14 cellular contexts compared by ENCODE assay signal in genomic region chr7:135232720-135233119, GRCh38. TPM values are rescaled to one million over a fixed set of nuclear protein-coding genes. Genes with fewer than 3 reads are reported as not detected.
DNase-seq lines count a peak whose midpoint lies in the region; ATAC-seq and TF ChIP-seq lines count a peak whose summit lies in the region.
"Had no signal": no experiment of that assay in that cellular context is flagged by ENCODE, and none has a peak within 500 bp of the region (broad histone marks: within the 10 kb centered on the region; RNA-seq: fewer than 3 reads in every experiment).

No MANE protein-coding gene starts in this region.

- no peak for ATAC-seq in activated CD4-positive, CD25-positive, alpha-beta regulatory T cell treated with anti-CD3 and anti-CD28 coated beads, Interleukin-2, amount 50 U/mL, for 24 hours
- no peak for ATAC-seq in left colon
- ATAC-seq: heart right ventricle had no signal

- H3K27ac Mint-ChIP-seq in H9 = no peak overlapping the region
- H3K27ac Mint-ChIP-seq: activated naive CD8-positive, alpha-beta T cell treated with anti-CD3 and anti-CD28 coated beads, Interleukin-2, amount 10 ng/mL, durations not matched to agents 7 days and 5 days; dendritic cell treated with granulocyte-macrophage colony-stimulating factor and Interleukin-4, amounts not matched to agents 40 ng/mL and 50 ng/mL, for 4 days had no signal

- TF ChIP-seq CTCF in H9 (conservative IDR thresholded peaks at IDR 0.05) = peak; percentile 68

- H3K9me3 Mint-ChIP-seq in H9 = no peaks in the 10 kb centered on the region
- H3K9me3 Mint-ChIP-seq: activated naive CD8-positive, alpha-beta T cell treated with anti-CD3 and anti-CD28 coated beads, Interleukin-2, amount 10 ng/mL, durations not matched to agents 7 days and 5 days had no signal

- no peak overlapping the region for H3K14ac ChIP-seq in H9 (ENCODE audit: insufficient read depth, low read length)

- no peak overlapping the region for H2BK20ac ChIP-seq in H9 (ENCODE audit: low read depth, low read length, poor library complexity, severe bottlenecking)

- H3K23me2 ChIP-seq in H9 (ENCODE audit: insufficient read length, low read depth, low read length, poor library complexity, severe bottlenecking) = no peaks in the 10 kb centered on the region

- no CpG with 5 or more reads among the region's 13 CpGs for WGBS in H9 (ENCODE audit: extremely low coverage, insufficient read length, low lambda C conversion rate)

- no peak overlapping the region for H3K4me3 ChIP-seq in SJCRH30
- H3K4me3 ChIP-seq: heart right ventricle had no signal

- no peaks in the 10 kb centered on the region for H3K79me1 ChIP-seq in H9 (ENCODE audit: insufficient read depth, low read depth, low read length, poor library complexity, severe bottlenecking)

- no peaks in the 10 kb centered on the region for H4K20me1 ChIP-seq in H9 (ENCODE audit: control insufficient read depth, insufficient read depth, insufficient read length)

- H3K27ac ChIP-seq in H9 (ENCODE audit: insufficient read length, low read depth, low read length) (no peak overlapping the region), SJCRH30 (no peak overlapping the region)
- H3K27ac ChIP-seq: heart right ventricle had no signal

- H4K5ac ChIP-seq in H9 (ENCODE audit: insufficient read length, low read depth, low read length) = no peak overlapping the region

- H3K9me3 ChIP-seq in H9 (ENCODE audit: control insufficient read depth, low read depth, low read length) (no peaks in the 10 kb centered on the region), SJCRH30 (replicated peaks) (no peaks in the 10 kb centered on the region)
- H3K9me3 ChIP-seq: heart right ventricle had no signal

- no peak overlapping the region for H3K4me3 Mint-ChIP-seq in H9
- H3K4me3 Mint-ChIP-seq: activated naive CD8-positive, alpha-beta T cell treated with anti-CD3 and anti-CD28 coated beads, Interleukin-2, amount 10 ng/mL, durations not matched to agents 7 days and 5 days; dendritic cell treated with granulocyte-macrophage colony-stimulating factor and Interleukin-4, amounts not matched to agents 40 ng/mL and 50 ng/mL, for 4 days had no signal

- intact Hi-C loops in left colon (cut with DNase I, micrococcal nuclease) = no loop called here

- no peaks in the 10 kb centered on the region for H3K27me3 ChIP-seq in H9 (ENCODE audit: insufficient read depth, low read length)
- no peaks in the 10 kb centered on the region for H3K27me3 ChIP-seq in SJCRH30
- H3K27me3 ChIP-seq: heart right ventricle had no signal

- H3K9ac ChIP-seq in H9 (ENCODE audit: extremely low read depth, insufficient read length, low read length) = no peak overlapping the region

- H3K36me3 Mint-ChIP-seq in H9 (ENCODE audit: insufficient read depth in 1 of 3, low read depth in 3 of 3) = no peaks in the 10 kb centered on the region
- H3K36me3 Mint-ChIP-seq: activated naive CD8-positive, alpha-beta T cell treated with anti-CD3 and anti-CD28 coated beads, Interleukin-2, amount 10 ng/mL, durations not matched to agents 7 days and 5 days had no signal

- no peak overlapping the region for H2AK5ac ChIP-seq in H9 (ENCODE audit: insufficient read length, low read length)

- no peak overlapping the region for H3K23ac ChIP-seq in H9 (ENCODE audit: insufficient read length, low read depth, low read length)

- no peak overlapping the region for H2AFZ ChIP-seq in H9 (ENCODE audit: low read length)

- no peaks in the 10 kb centered on the region for H3K36me3 ChIP-seq in SJCRH30
- H3K36me3 ChIP-seq: heart right ventricle had no signal

- no peak overlapping the region for H2BK120ac ChIP-seq in H9 (ENCODE audit: low read depth, low read length, poor library complexity, severe bottlenecking)

- H3K27me3 Mint-ChIP-seq in H9 (ENCODE audit: low read depth) = no peaks in the 10 kb centered on the region
- H3K27me3 Mint-ChIP-seq: activated naive CD8-positive, alpha-beta T cell treated with anti-CD3 and anti-CD28 coated beads, Interleukin-2, amount 10 ng/mL, durations not matched to agents 7 days and 5 days had no signal

- no peak overlapping the region for H3K56ac ChIP-seq in H9 (ENCODE audit: insufficient read length, low read depth, low read length)

- H4K91ac ChIP-seq in H9 (ENCODE audit: insufficient read length, low read depth, low read length) = no peak overlapping the region

- no peak overlapping the region for H2BK12ac ChIP-seq in H9 (ENCODE audit: insufficient read length, low read depth, low read length)

- H3K4me1 ChIP-seq in H9 (ENCODE audit: insufficient read depth, low read length) (no peaks in the 10 kb centered on the region), SJCRH30 (no peaks in the 10 kb centered on the region)
- H3K4me1 ChIP-seq: heart right ventricle had no signal

- no peak overlapping the region for H3K4ac ChIP-seq in H9 (ENCODE audit: low read depth, low read length)

- no peak overlapping the region for H2BK15ac ChIP-seq in H9 (ENCODE audit: low read depth, low read length)

- DNase-seq in Daoy (ENCODE audit: low read depth) (peak; percentile 33), H9 (peak; percentile 71), SJCRH30 (peak; percentile 18 to 37), iPS-NIHi11 (ENCODE audit: low spot score) (peak; percentile 75), NCI-H2227 (lab: John Stamatoyannopoulos, UW; ENCODE audit: unreplicated experiment) (no peak), left colon (no peak)
- DNase-seq: activated CD4-positive, alpha-beta T cell treated with anti-CD3 and anti-CD28 coated beads for 4 hours; activated naive CD8-positive, alpha-beta T cell treated with anti-CD3 and anti-CD28 coated beads, Interleukin-2, amount 10 ng/mL, durations not matched to agents 7 days and 5 days; heart right ventricle; midbrain; NCI-H1417 treated with DMSO at 0.1 percent for 48 hours; trophoblast cell had no signal

- H3K79me2 ChIP-seq in H9 (ENCODE audit: insufficient read depth, low read length) = no peaks in the 10 kb centered on the region

- no peak overlapping the region for H2BK5ac ChIP-seq in H9 (ENCODE audit: insufficient read length, low read length)

- no peak overlapping the region for H3K4me2 ChIP-seq in H9 (ENCODE audit: insufficient read depth, insufficient read length, low read length)

- H4K8ac ChIP-seq in H9 (replicated peaks; ENCODE audit: insufficient read length, low read depth, low read length) = no peak overlapping the region

- H3K4me1 Mint-ChIP-seq in H9 = no peaks in the 10 kb centered on the region

- H3K18ac ChIP-seq in H9 (ENCODE audit: insufficient read length, low read depth, low read length) = no peak overlapping the region

- no peak overlapping the region for H3T11ph ChIP-seq in H9 (ENCODE audit: low read length)

RNA-seq across cellular contexts. Expression of gene STRA8, which starts 0.9 kb away (rescaled TPM):
- not detected in 2 replicates for total RNA-seq in Daoy (2014; rRNA removed; shearing (Covaris generic))
- not detected in 2 replicates for total RNA-seq in H9 (2021)
- not detected in 2 replicates for total RNA-seq in SJCRH30 (2014; rRNA removed; shearing (Covaris generic))
- not detected for total RNA-seq in left colon
- total RNA-seq: activated naive CD8-positive, alpha-beta T cell treated with anti-CD3 and anti-CD28 coated beads, Interleukin-2, amount 10 ng/mL, durations not matched to agents 7 days and 5 days; heart right ventricle had no signal

RNA-seq across cellular contexts. Expression of gene WDR91, which starts 21.4 kb away (rescaled TPM):
- 3.7 and 16.8 TPM in 2 replicates for total RNA-seq in Daoy (2014; rRNA removed; shearing (Covaris generic))
- total RNA-seq in H9 (2021) = 7.3 and 9.4 TPM in 2 replicates
- total RNA-seq in SJCRH30 (2014; rRNA removed; shearing (Covaris generic)) = 12.1 and 14.6 TPM in 2 replicates
- total RNA-seq in left colon = 1 to 10 TPM; 6.3 to 8.8 TPM

Comparison
In these comparisons a context has a peak if more than half of its experiments do, and no peak if none do; other contexts are left out.
1. DNase-seq: peak in Daoy (single experiment), H9 (single experiment), SJCRH30 (2 of 2) and iPS-NIHi11 (single experiment); none in NCI-H2227 (single experiment) and left colon (0 of 2).